In genomic region chrX:39859991-39860861, GRCh38 we compare ENCODE assay signal across 8 cellular contexts.
A peak's percentile ranks its signal among the peaks of the same experiment; 100 is the strongest.
DNase-seq lines count a peak whose midpoint lies in the region; ATAC-seq and TF ChIP-seq lines count a peak whose summit lies in the region.

No MANE protein-coding gene starts in this region.

- no peak overlapping the region for H3K4me3 ChIP-seq in HCT116 (replicated peaks in 1 of 2; ENCODE audit: low read depth in 1 of 2, low read length in 2 of 2)

- H3K27me3 Mint-ChIP-seq in progenitor cell of endocrine pancreas: peaks cover 2% of the 10 kb centered on the region

- ATAC-seq in GM18502 (IDR thresholded peaks at IDR 0.05; ENCODE audit: poor library complexity, unreplicated experiment) (peak; percentile 70), HCT116 (peak; percentile 52; the same call in 1 of the 2 replicates)

- in situ Hi-C loops in ACHN (cut with HindIII; ENCODE audit: low pct_ligation_motif_present, low pct_unique_long_range_greater_than_20kb, low sequenced_read_pairs): no loop called here

- H4K20me1 ChIP-seq in HCT116 (ENCODE audit: insufficient read depth): no peaks in the 10 kb centered on the region

- H2AFZ ChIP-seq in HCT116 (ENCODE audit: low read depth, low read length, poor library complexity, severe bottlenecking): no peak overlapping the region

- peak overlapping the region; percentile 43 for H3K4me2 ChIP-seq in HCT116 (ENCODE audit: low read length)

- no peak overlapping the region for H3K9ac ChIP-seq in HCT116 (ENCODE audit: low read length)

- no peak for TF ChIP-seq RAD21 in HCT116 (IDR thresholded peaks at IDR 0.05; ENCODE audit: low read depth)

- intact Hi-C loops in HCT116 (cut with micrococcal nuclease): no loop called here

- RAD21 ChIA-PET in HCT116 (lab: Charles Lee; ENCODE audit: low non-redundant PET in 1 of 2, low total read pairs in 2 of 2, uncharacterized antibody in 2 of 2, unreplicated experiment in 2 of 2): no interaction called here

- H3K36me3 Mint-ChIP-seq in progenitor cell of endocrine pancreas (ENCODE audit: insufficient read depth): no peaks in the 10 kb centered on the region

- no peaks in the 10 kb centered on the region for H3K9me2 ChIP-seq in HCT116 (ENCODE audit: insufficient read depth)

- TF ChIP-seq CTCF in HCT116 (IDR thresholded peaks at IDR 0.05 in 2 of 3, conservative IDR thresholded peaks at IDR 0.05 in 1 of 3; ENCODE audit: borderline replicate concordance in 1 of 3, insufficient read depth in 1 of 3, low read depth in 2 of 3, low read length in 2 of 3) (no peak), progenitor cell of endocrine pancreas (IDR thresholded peaks at IDR 0.05; ENCODE audit: unreplicated experiment) (no peak)

- peak; percentile 27 for DNase-seq in HCT116 (ENCODE audit: low read depth, low spot score)
- DNase-seq in MV-4-11 (lab: John Stamatoyannopoulos, UW): peak; percentile 83
- peak; percentile 68 for DNase-seq in activated CD4-positive, CD25-positive, alpha-beta regulatory T cell treated with anti-CD3 and anti-CD28 coated beads, Interleukin-2, amount 50 U/mL, for 72 hours
- peak; percentile 1 for DNase-seq in effector CD8-positive, alpha-beta T cell (lab: John Stamatoyannopoulos, UW)
- DNase-seq in stimulated activated CD4-positive, alpha-beta T cell treated with anti-CD3 and anti-CD28 coated beads, Interleukin-12 subunit alpha, Interleukin-12 subunit beta, amount 100 ng/mL, for 48 hours (ENCODE audit: low read depth in 2 of 3, low spot score in 1 of 3): peak; percentile 65 to 86 (median 83)
- no peak for DNase-seq in ACHN
- DNase-seq in progenitor cell of endocrine pancreas (ENCODE audit: low spot score, unreplicated experiment): no peak

- H3K27ac ChIP-seq in HCT116 (ENCODE audit: low read depth, low read length): no peak overlapping the region

- H3K4me1 Mint-ChIP-seq in progenitor cell of endocrine pancreas (ENCODE audit: low read depth): peaks cover 2% of the 10 kb centered on the region

- H3K27me3 ChIP-seq in HCT116 (ENCODE audit: insufficient read depth, low read length): no peaks in the 10 kb centered on the region

- no peak overlapping the region for H3K4me3 Mint-ChIP-seq in progenitor cell of endocrine pancreas (ENCODE audit: low read depth)

- BruUV-seq in HCT116 (replicated peaks; lab: Mats Ljungman, UMichigan): no TSS peak

- peaks cover 17 to 33% of the 10 kb centered on the region in 2 experiments for H3K4me1 ChIP-seq in HCT116 (ENCODE audit: control insufficient read depth in 1 of 2, insufficient read depth in 2 of 2, low read length in 2 of 2)

- H3K9me3 Mint-ChIP-seq in progenitor cell of endocrine pancreas (ENCODE audit: low read depth): peaks cover 3% of the 10 kb centered on the region

- POLR2A ChIA-PET in HCT116 (lab: Charles Lee): no interaction called here

- H3K9me3 ChIP-seq in HCT116 (ENCODE audit: control insufficient read depth in 1 of 2, insufficient read depth in 1 of 2, low read depth in 1 of 2, low read length in 2 of 2): no peaks in the 10 kb centered on the region

- no peaks in the 10 kb centered on the region for H3K79me2 ChIP-seq in HCT116 (ENCODE audit: insufficient read depth, low read length)

- no peak overlapping the region for H3K27ac Mint-ChIP-seq in progenitor cell of endocrine pancreas

- no peaks in the 10 kb centered on the region for H3K36me3 ChIP-seq in HCT116 (ENCODE audit: control insufficient read depth in 1 of 2, insufficient read depth in 2 of 2, low read length in 2 of 2)

- TF ChIP-seq POLR2A in HCT116 (IDR thresholded peaks at IDR 0.05; ENCODE audit: borderline replicate concordance, extremely low read depth, insufficient read depth, insufficient read length): no peak

- CTCF ChIA-PET in HCT116 (lab: Charles Lee): no interaction called here

TF ChIP-seq in HCT116, 20 proteins besides CTCF, POLR2A, EP300 and RAD21:
- TF ChIP-seq CBX3 (IDR thresholded peaks at IDR 0.05; ENCODE audit: low read depth) (no peak), ZFX (IDR thresholded peaks at IDR 0.05) (no peak), CEBPB (IDR thresholded peaks at IDR 0.05; ENCODE audit: low read depth) (no peak; the same call in 1 of the 2 replicates), ATF3 (IDR thresholded peaks at IDR 0.05) (no peak), ZNF274 (IDR thresholded peaks at IDR 0.05; ENCODE audit: low read depth, low read length) (no peak), SIN3A (IDR thresholded peaks at IDR 0.05; ENCODE audit: low read depth) (no peak), ELF1 (IDR thresholded peaks at IDR 0.05; ENCODE audit: borderline replicate concordance, low read depth) (no peak), FOSL1 (IDR thresholded peaks at IDR 0.05; ENCODE audit: low read depth) (peak; percentile 51), EGR1 (IDR thresholded peaks at IDR 0.05; ENCODE audit: low read depth) (no peak), YY1 (IDR thresholded peaks at IDR 0.05; ENCODE audit: extremely low read depth, insufficient replicate concordance, low read depth, low read length) (no peak), EZH2 (IDR thresholded peaks at IDR 0.05) (no peak), SRF (IDR thresholded peaks at IDR 0.05; ENCODE audit: low read depth) (no peak), POLR2AphosphoS5 (IDR thresholded peaks at IDR 0.05; ENCODE audit: low read depth, low read length) (no peak), EZH2phosphoT487 (IDR thresholded peaks at IDR 0.05; ENCODE audit: borderline replicate concordance) (no peak), SP1 (IDR thresholded peaks at IDR 0.05; ENCODE audit: low read depth) (peak; percentile 59), TCF7L2 (IDR thresholded peaks at IDR 0.05; ENCODE audit: borderline replicate concordance, extremely low read depth, insufficient read depth, insufficient read length) (peak; percentile 73), JUND (IDR thresholded peaks at IDR 0.05) (peak; percentile 48; the same call in 1 of the 2 replicates)
- TF ChIP-seq, protein P1, sequence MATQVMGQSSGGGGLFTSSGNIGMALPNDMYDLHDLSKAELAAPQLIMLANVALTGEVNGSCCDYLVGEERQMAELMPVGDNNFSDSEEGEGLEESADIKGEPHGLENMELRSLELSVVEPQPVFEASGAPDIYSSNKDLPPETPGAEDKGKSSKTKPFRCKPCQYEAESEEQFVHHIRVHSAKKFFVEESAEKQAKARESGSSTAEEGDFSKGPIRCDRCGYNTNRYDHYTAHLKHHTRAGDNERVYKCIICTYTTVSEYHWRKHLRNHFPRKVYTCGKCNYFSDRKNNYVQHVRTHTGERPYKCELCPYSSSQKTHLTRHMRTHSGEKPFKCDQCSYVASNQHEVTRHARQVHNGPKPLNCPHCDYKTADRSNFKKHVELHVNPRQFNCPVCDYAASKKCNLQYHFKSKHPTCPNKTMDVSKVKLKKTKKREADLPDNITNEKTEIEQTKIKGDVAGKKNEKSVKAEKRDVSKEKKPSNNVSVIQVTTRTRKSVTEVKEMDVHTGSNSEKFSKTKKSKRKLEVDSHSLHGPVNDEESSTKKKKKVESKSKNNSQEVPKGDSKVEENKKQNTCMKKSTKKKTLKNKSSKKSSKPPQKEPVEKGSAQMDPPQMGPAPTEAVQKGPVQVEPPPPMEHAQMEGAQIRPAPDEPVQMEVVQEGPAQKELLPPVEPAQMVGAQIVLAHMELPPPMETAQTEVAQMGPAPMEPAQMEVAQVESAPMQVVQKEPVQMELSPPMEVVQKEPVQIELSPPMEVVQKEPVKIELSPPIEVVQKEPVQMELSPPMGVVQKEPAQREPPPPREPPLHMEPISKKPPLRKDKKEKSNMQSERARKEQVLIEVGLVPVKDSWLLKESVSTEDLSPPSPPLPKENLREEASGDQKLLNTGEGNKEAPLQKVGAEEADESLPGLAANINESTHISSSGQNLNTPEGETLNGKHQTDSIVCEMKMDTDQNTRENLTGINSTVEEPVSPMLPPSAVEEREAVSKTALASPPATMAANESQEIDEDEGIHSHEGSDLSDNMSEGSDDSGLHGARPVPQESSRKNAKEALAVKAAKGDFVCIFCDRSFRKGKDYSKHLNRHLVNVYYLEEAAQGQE (IDR thresholded peaks at IDR 0.05; ENCODE audit: low read depth): no peak
- TF ChIP-seq, protein P2, sequence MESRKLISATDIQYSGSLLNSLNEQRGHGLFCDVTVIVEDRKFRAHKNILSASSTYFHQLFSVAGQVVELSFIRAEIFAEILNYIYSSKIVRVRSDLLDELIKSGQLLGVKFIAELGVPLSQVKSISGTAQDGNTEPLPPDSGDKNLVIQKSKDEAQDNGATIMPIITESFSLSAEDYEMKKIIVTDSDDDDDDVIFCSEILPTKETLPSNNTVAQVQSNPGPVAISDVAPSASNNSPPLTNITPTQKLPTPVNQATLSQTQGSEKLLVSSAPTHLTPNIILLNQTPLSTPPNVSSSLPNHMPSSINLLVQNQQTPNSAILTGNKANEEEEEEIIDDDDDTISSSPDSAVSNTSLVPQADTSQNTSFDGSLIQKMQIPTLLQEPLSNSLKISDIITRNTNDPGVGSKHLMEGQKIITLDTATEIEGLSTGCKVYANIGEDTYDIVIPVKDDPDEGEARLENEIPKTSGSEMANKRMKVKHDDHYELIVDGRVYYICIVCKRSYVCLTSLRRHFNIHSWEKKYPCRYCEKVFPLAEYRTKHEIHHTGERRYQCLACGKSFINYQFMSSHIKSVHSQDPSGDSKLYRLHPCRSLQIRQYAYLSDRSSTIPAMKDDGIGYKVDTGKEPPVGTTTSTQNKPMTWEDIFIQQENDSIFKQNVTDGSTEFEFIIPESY (IDR thresholded peaks at IDR 0.05; ENCODE audit: extremely low read depth, insufficient replicate concordance, low read length): no peak
- TF ChIP-seq, protein P3, sequence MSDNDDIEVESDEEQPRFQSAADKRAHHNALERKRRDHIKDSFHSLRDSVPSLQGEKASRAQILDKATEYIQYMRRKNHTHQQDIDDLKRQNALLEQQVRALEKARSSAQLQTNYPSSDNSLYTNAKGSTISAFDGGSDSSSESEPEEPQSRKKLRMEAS (IDR thresholded peaks at IDR 0.05): peak; percentile 61

Comparison
In these comparisons a context has a peak if more than half of its experiments do, and no peak if none do; other contexts are left out.
1. DNase-seq: peak in HCT116 (single experiment), MV-4-11 (single experiment), activated CD4-positive, CD25-positive, alpha-beta regulatory T cell treated with anti-CD3 and anti-CD28 coated beads, Interleukin-2, amount 50 U/mL, for 72 hours (single experiment), effector CD8-positive, alpha-beta T cell (single experiment) and stimulated activated CD4-positive, alpha-beta T cell treated with anti-CD3 and anti-CD28 coated beads, Interleukin-12 subunit alpha, Interleukin-12 subunit beta, amount 100 ng/mL, for 48 hours (3 of 3); none in ACHN (single experiment) and progenitor cell of endocrine pancreas (single experiment).